ENCODE assay signal across 10 cellular contexts in genomic region chr5:141941307-141941706, GRCh38. TPM values are rescaled to one million over a fixed set of nuclear protein-coding genes. Genes with fewer than 3 reads are reported as not detected.
DNase-seq lines count a peak whose midpoint lies in the region; ATAC-seq and TF ChIP-seq lines count a peak whose summit lies in the region.
"Had no signal": no experiment of that assay in that cellular context is flagged by ENCODE, and none has a peak within 500 bp of the region (broad histone marks: within the 10 kb centered on the region; RNA-seq: fewer than 3 reads in every experiment).

No MANE protein-coding gene starts in this region.

- TF ChIP-seq CTCF in gastroesophageal sphincter (IDR thresholded peaks at IDR 0.05) (no peak), suprapubic skin (IDR thresholded peaks at IDR 0.05) (no peak)

- TF ChIP-seq POLR2A in gastroesophageal sphincter (IDR thresholded peaks at IDR 0.05), result no peak
- TF ChIP-seq POLR2A in suprapubic skin (IDR thresholded peaks at IDR 0.05), result no peak

- H2AFZ ChIP-seq in Karpas-422 (ENCODE audit: low read length), result no peak overlapping the region

- H3K36me3 ChIP-seq in gastroesophageal sphincter (peaks cover 0 to 38% of the 10 kb centered on the region in 2 donors), suprapubic skin (peaks cover 42% of the 10 kb centered on the region), Karpas-422 (ENCODE audit: insufficient read depth, low read length) (peaks cover 3% of the 10 kb centered on the region)

- H3K4me1 ChIP-seq in gastroesophageal sphincter, result peaks cover 0 to 32% (median 9%) of the 10 kb centered on the region in 3 donors
- peaks cover 53% of the 10 kb centered on the region for H3K4me1 ChIP-seq in suprapubic skin
- no peaks in the 10 kb centered on the region for H3K4me1 ChIP-seq in Karpas-422 (ENCODE audit: low read length)

- no peaks in the 10 kb centered on the region for H3K9me2 ChIP-seq in Karpas-422 (replicated peaks; ENCODE audit: insufficient read depth, low read length)

- peak; percentile 54 for DNase-seq in EL
- peak; percentile 60 for DNase-seq in SW480 (ENCODE audit: low spot score)
- no peak for DNase-seq in hypothalamus (lab: John Stamatoyannopoulos, UW)
- no peak for DNase-seq in NCI-H524 treated with DMSO at 0.1 percent for 48 hours (lab: John Stamatoyannopoulos, UW)
- no peak for DNase-seq in suprapubic skin (ENCODE audit: low spot score in 2 of 2)
- DNase-seq in Karpas-422, result no peak
- DNase-seq: NCI-H2081 treated with DMSO at 0.1 percent for 48 hours; stimulated activated CD4-positive, alpha-beta T cell treated with anti-CD3 and anti-CD28 coated beads, Interleukin-2, amount 100 ng/mL, for 24 hours had no signal

- 0 out of 2 replicates have a peak, but pooled peaks cover 4% of the 10 kb centered on the region for H4K20me1 ChIP-seq in Karpas-422 (ENCODE audit: insufficient read depth, low read depth, low read length)

- no peak overlapping the region for H3K4me2 ChIP-seq in Karpas-422 (ENCODE audit: low read depth, low read length, poor library complexity, severe bottlenecking)

- peak overlapping the region in 3 of 4 donors; percentile 22 to 44 (median 39) for H3K27ac ChIP-seq in gastroesophageal sphincter
- H3K27ac ChIP-seq in skin epidermis, result peak overlapping the region in 17 of 21 experiments; percentile 21 to 82 (median 50)
- no peak overlapping the region for H3K27ac ChIP-seq in suprapubic skin
- no peak overlapping the region for H3K27ac ChIP-seq in Karpas-422 (ENCODE audit: low read length)

- no peaks in the 10 kb centered on the region for H3K79me2 ChIP-seq in Karpas-422 (ENCODE audit: low read length)

- ATAC-seq in gastroesophageal sphincter, result peak; percentile 43

- H3K4me3 ChIP-seq in gastroesophageal sphincter (no peak overlapping the region), skin epidermis (no peak overlapping the region), suprapubic skin (no peak overlapping the region), Karpas-422 (ENCODE audit: low read length) (no peak overlapping the region)

- 51 to 59% methylated on average over 4 to 6 of the region's 6 CpGs for WGBS in gastroesophageal sphincter (ENCODE audit: low coverage in 1 of 2), 2 donors
- WGBS in suprapubic skin, result 35% methylated on average over 4 of the region's 6 CpGs

- no peaks in the 10 kb centered on the region for H3K27me3 ChIP-seq in gastroesophageal sphincter
- no peaks in the 10 kb centered on the region for H3K27me3 ChIP-seq in suprapubic skin
- H3K27me3 ChIP-seq in Karpas-422 (ENCODE audit: low read length), result no peaks in the 10 kb centered on the region

- H3K9me3 ChIP-seq in gastroesophageal sphincter (no peaks in the 10 kb centered on the region), suprapubic skin (no peaks in the 10 kb centered on the region), Karpas-422 (ENCODE audit: low read length) (no peaks in the 10 kb centered on the region)

- no peak overlapping the region for H3K9ac ChIP-seq in Karpas-422 (ENCODE audit: low read length)

- TF ChIP-seq EP300 in gastroesophageal sphincter (IDR thresholded peaks at IDR 0.05) (no peak), suprapubic skin (IDR thresholded peaks at IDR 0.05) (no peak)

RNA-seq across cellular contexts. Expression of gene PCDH12, which starts 16.7 kb away (rescaled TPM):
- total RNA-seq in gastroesophageal sphincter, result 1 to 10 TPM; 4.2 to 6.8 (median 6.0) TPM
- 1 to 10 TPM in 1 of 4 donors, under 1 TPM in 3; 0.44 to 2.0 (median 0.82) TPM for total RNA-seq in suprapubic skin
- not detected in 2 replicates for total RNA-seq in Karpas-422 (2014; rRNA removed; shearing (Covaris generic); ENCODE audit: low replicate concordance)

RNA-seq across cellular contexts. Expression of gene DELE1, which starts 17.6 kb away (rescaled TPM):
- total RNA-seq in gastroesophageal sphincter, result 10 to 100 TPM; 38.8 to 92.3 (median 62.5) TPM
- 10 to 100 TPM; 42.5 to 99.6 (median 59.9) TPM for total RNA-seq in suprapubic skin
- 100 and 124 TPM in 2 replicates for total RNA-seq in Karpas-422 (2014; rRNA removed; shearing (Covaris generic); ENCODE audit: low replicate concordance)

RNA-seq across cellular contexts. Expression of gene RNF14, which starts 27.6 kb away (rescaled TPM):
- total RNA-seq in gastroesophageal sphincter (100 to 1,000 TPM in 2 of 4 donors, 10 to 100 TPM in 2; 72.6 to 115 (median 96.9) TPM), suprapubic skin (10 to 100 TPM; 33.8 to 53.5 (median 45.7) TPM)
- total RNA-seq in Karpas-422 (2014; rRNA removed; shearing (Covaris generic); ENCODE audit: low replicate concordance), result 38.0 and 41.9 TPM in 2 replicates

Comparison
In these comparisons a context has a peak if more than half of its experiments do, and no peak if none do; other contexts are left out.
1. DNase-seq: peak in EL (single experiment) and SW480 (single experiment); none in hypothalamus (0 of 51), NCI-H524 treated with DMSO at 0.1 percent for 48 hours (single experiment), suprapubic skin (0 of 2) and Karpas-422 (single experiment).
2. H3K27ac ChIP-seq: peak in gastroesophageal sphincter (3 of 4) and skin epidermis (17 of 21); none in suprapubic skin (single experiment) and Karpas-422 (single experiment).